11 cellular contexts compared by ENCODE assay signal in the genomic region with DNA sequence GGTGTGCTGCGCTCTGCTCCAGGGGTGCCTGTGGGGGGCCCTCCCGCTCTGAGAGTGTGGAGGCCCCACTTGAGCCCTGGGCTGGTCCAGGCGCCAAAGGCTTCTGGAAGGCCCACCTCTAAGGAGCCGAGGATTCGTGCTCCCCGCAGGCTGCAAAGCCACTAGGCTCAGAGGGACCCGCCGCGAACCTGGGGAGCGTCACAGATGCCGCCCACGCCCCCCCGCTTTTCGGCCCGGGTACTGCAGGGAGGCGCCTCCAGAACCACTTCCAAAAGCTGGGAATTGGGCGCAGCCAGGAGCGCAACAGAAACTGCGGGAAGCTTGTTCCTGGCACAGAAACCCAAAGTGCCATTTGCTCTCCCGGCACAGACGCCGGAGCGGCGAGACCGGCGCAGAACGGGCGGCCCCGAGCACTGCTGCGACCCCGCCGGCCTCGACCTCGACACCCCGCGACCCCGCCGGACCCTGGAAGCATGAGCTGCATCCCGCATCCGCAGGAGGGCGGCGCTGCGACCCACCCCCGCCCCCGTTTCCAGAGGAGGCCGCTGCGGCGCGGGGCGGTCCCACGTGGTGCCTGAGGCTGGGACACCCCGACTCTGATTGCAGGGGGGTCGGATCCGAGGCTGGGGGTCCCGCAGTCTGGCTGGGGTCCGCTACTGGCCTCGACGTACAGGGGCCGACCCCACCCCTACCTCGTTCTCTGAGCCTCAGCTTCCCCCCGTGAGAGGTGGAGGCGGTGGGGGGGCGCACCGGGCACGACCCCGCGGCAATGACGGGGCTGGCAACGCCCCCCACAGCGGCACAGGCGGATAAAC. TPM values are rescaled to one million over a fixed set of nuclear protein-coding genes. Genes with fewer than 3 reads are reported as not detected.
DNase-seq lines count a peak whose midpoint lies in the region; ATAC-seq, FAIRE-seq and TF ChIP-seq lines count a peak whose summit lies in the region.
"Had no signal": no experiment of that assay in that cellular context is flagged by ENCODE, and none has a peak within 500 bp of the region (broad histone marks: within the 10 kb centered on the region; RNA-seq: fewer than 3 reads in every experiment).

No MANE protein-coding gene starts in this region.

- no peak for TF ChIP-seq CTCF in A673 (conservative IDR thresholded peaks at IDR 0.05; ENCODE audit: low read depth, low read length)
- no peak for TF ChIP-seq CTCF in lower lobe of right lung (IDR thresholded peaks at IDR 0.05)

- no peak for TF ChIP-seq POLR2A in H54 (IDR thresholded peaks at IDR 0.05; ENCODE audit: low read depth, low read length)

- no peaks in the 10 kb centered on the region for H3K9me3 ChIP-seq in A673 (ENCODE audit: low read depth, low read length, poor library complexity, severe bottlenecking)
- H3K9me3 ChIP-seq in adipocyte (ENCODE audit: control insufficient read depth, low read length) = no peaks in the 10 kb centered on the region
- H3K9me3 ChIP-seq in lower lobe of right lung = no peaks in the 10 kb centered on the region

- peaks cover 11% of the 10 kb centered on the region for H3K27me3 ChIP-seq in A673 (replicated peaks; ENCODE audit: insufficient read depth, low read depth, low read length, poor library complexity)
- H3K27me3 ChIP-seq in adipocyte (replicated peaks; ENCODE audit: control insufficient read depth, insufficient read depth, low read length) = peaks cover 60% of the 10 kb centered on the region
- H3K27me3 ChIP-seq in lower lobe of right lung (ENCODE audit: low read depth) = peaks cover 57% of the 10 kb centered on the region

- POLR2A ChIA-PET in A673 (lab: Charles Lee; ENCODE audit: low non-redundant PET) = no interaction called here

- CTCF ChIA-PET in A673 (lab: Charles Lee) = interaction anchor here (0.6 kb wide), 1 partner anchor 489 kb away, joined by 3 read pairs; no protein-coding TSS in a partner anchor

- intact Hi-C loops in A673 (cut with micrococcal nuclease; ENCODE audit: unreplicated experiment) = no loop called here
- intact Hi-C loops in lower lobe of right lung (cut with DNase I) = no loop called here

- in situ Hi-C loops in G401 (cut with HindIII; ENCODE audit: low sequenced_read_pairs) = no loop called here

- BruUV-seq in A673 (replicated peaks; lab: Mats Ljungman, UMichigan) = no TSS peak

- no peak overlapping the region for H3K9ac ChIP-seq in adipocyte (ENCODE audit: low read length)

- H3K4me1 ChIP-seq in A673 (ENCODE audit: insufficient read depth, low read length, poor library complexity, severe bottlenecking) = no peaks in the 10 kb centered on the region
- H3K4me1 ChIP-seq in adipocyte (ENCODE audit: control insufficient read depth, insufficient read depth, low read length) = no peaks in the 10 kb centered on the region
- peaks cover 19% of the 10 kb centered on the region for H3K4me1 ChIP-seq in lower lobe of right lung

- H3K27ac ChIP-seq in A673 (ENCODE audit: low read depth, low read length, poor library complexity, severe bottlenecking) (no peak overlapping the region), lower lobe of right lung (no peak overlapping the region)

- ATAC-seq in lower lobe of right lung (no peak), GM19328 (IDR thresholded peaks at IDR 0.05; ENCODE audit: unreplicated experiment) (no peak)
- ATAC-seq: activated CD8-positive, alpha-beta memory T cell treated with anti-CD3 and anti-CD28 coated beads, Interleukin-2, amount 10 ng/mL, durations not matched to agents 7 days and 5 days had no signal

- no peak for DNase-seq in A673 (ENCODE audit: low spot score)
- DNase-seq in G401 (ENCODE audit: low spot score) = peak; percentile 86
- peak; percentile 27 for DNase-seq in adipocyte (ENCODE audit: low read depth)
- peak; percentile 38 for DNase-seq in lower lobe of right lung
- no peak for DNase-seq in H54 (ENCODE audit: insufficient read length, low spot score)
- DNase-seq in activated CD4-positive, alpha-beta T cell treated with anti-CD3 and anti-CD28 coated beads for 1 hour = no peak
- no peak for DNase-seq in NCI-H345 treated with DMSO at 0.1 percent for 48 hours (lab: John Stamatoyannopoulos, UW; ENCODE audit: unreplicated experiment)
- DNase-seq: activated CD8-positive, alpha-beta memory T cell treated with anti-CD3 and anti-CD28 coated beads, Interleukin-2, amount 10 ng/mL, durations not matched to agents 7 days and 5 days; effector CD8-positive, alpha-beta T cell; Kasumi-1 had no signal

- H3K4me3 ChIP-seq in A673 (ENCODE audit: low read depth, low read length, poor library complexity, severe bottlenecking) = peak overlapping the region; percentile 42
- peak overlapping the region; percentile 54 for H3K4me3 ChIP-seq in adipocyte (ENCODE audit: low read length)
- peak overlapping the region; percentile 32 for H3K4me3 ChIP-seq in lower lobe of right lung

- no peak for FAIRE-seq in H54 (lab: Jason Lieb, UNC)

- H3K36me3 ChIP-seq in A673 (ENCODE audit: insufficient read depth, low read length, poor library complexity, severe bottlenecking) (no peaks in the 10 kb centered on the region), adipocyte (ENCODE audit: control insufficient read depth, insufficient read depth, low read length, severe bottlenecking) (no peaks in the 10 kb centered on the region), lower lobe of right lung (no peaks in the 10 kb centered on the region)

RNA-seq across cellular contexts. Expression of gene CPLX1, which starts 30.8 kb away (rescaled TPM):
- 4.6 and 6.6 TPM in 2 replicates for total RNA-seq in A673 (2021)
- total RNA-seq in G401 (2014; rRNA removed; shearing (Covaris generic)) = 1.8 and 4.7 TPM in 2 replicates
- 3.9 TPM for total RNA-seq in lower lobe of right lung

Comparison
In these comparisons a context has a peak if more than half of its experiments do, and no peak if none do; other contexts are left out.
1. DNase-seq: peak in G401 (single experiment), adipocyte (single experiment) and lower lobe of right lung (single experiment); none in A673 (single experiment), H54 (single experiment), activated CD4-positive, alpha-beta T cell treated with anti-CD3 and anti-CD28 coated beads for 1 hour (single experiment) and NCI-H345 treated with DMSO at 0.1 percent for 48 hours (single experiment).
2. Peak in every context shown above with its lines, with median percentiles within 50 percentile points of each other: H3K4me3 ChIP-seq.